Comparison of ENCODE assay signal across 11 cellular contexts in the genomic region with DNA sequence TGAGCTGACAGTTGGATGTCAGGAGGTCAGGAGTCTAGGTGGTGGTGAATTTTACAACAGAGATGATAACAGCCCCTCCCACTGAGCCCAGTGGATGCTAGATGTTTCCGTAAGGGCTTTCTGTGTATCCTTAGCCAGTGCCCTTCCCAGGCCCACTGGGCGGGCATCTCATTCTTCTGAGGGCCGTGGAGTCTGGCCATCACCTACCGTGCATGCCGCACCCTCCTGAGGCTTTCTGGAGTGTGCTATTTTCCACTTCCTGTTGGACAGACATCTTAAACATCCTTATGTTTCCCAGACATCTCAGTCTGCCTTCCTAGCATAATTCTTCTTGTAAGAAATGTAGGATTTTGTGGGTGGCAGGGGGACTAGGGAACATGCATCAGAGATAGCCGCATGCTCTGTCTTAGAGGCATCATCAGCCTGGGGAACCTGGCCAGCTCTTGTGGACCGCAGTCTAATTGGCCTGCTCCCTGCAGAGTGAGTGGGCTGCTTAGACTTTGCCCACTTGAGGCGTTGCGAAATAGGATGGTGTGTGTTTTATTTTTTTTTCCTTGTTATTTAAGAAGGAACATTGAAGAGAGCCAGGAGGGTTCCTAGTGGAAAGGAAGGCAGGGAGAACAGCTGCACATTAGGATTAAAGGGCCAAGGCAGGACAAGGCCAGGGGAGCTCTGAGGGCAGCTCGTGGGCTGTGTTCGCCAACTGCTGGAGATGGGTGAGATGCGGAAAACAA.
A peak's percentile ranks its signal among the peaks of the same experiment; 100 is the strongest.
DNase-seq lines count a peak whose midpoint lies in the region; ATAC-seq and TF ChIP-seq lines count a peak whose summit lies in the region.
"Had no signal": no experiment of that assay in that cellular context is flagged by ENCODE, and none has a peak within 500 bp of the region (broad histone marks: within the 10 kb centered on the region; RNA-seq: fewer than 3 reads in every experiment).

No MANE protein-coding gene starts in this region.

- H3K27me3 Mint-ChIP-seq in activated T-cell treated with anti-CD3 and anti-CD28 coated beads, Interleukin-2, amount 50 U/mL, for 24 hours: no peaks in the 10 kb centered on the region
- H3K27me3 Mint-ChIP-seq: dendritic cell treated with granulocyte-macrophage colony-stimulating factor and Interleukin-4, amounts not matched to agents 40 ng/mL and 50 ng/mL, for 4 days had no signal

- no peaks in the 10 kb centered on the region for H3K36me3 Mint-ChIP-seq in activated T-cell treated with anti-CD3 and anti-CD28 coated beads, Interleukin-2, amount 50 U/mL, for 24 hours (ENCODE audit: low read depth)

- H3K27ac ChIP-seq in thyroid gland: no peak overlapping the region

- peak; percentile 3 for DNase-seq in activated T-cell treated with anti-CD3 and anti-CD28 coated beads, Interleukin-2, amount 50 U/mL, for 1 hour
- no peak for DNase-seq in activated T-cell treated with anti-CD3 and anti-CD28 coated beads, Interleukin-2, amount 50 U/mL, for 24 hours
- DNase-seq in astrocyte of the hippocampus (ENCODE audit: low read depth, low spot score): peak; percentile 64
- DNase-seq in left lobe of liver (ENCODE audit: low spot score): no peak
- peak; percentile 71 to 74 for DNase-seq in thyroid gland
- DNase-seq in middle frontal gyrus (ENCODE audit: extremely low spot score, low spot score): no peak
- no peak for DNase-seq in NCI-H510A treated with DMSO at 0.1 percent for 48 hours (lab: John Stamatoyannopoulos, UW)
- DNase-seq: 8988T, glutamatergic neuron had no signal

- H3K36me3 ChIP-seq in thyroid gland: no peaks in the 10 kb centered on the region

- peaks cover 15 to 21% of the 10 kb centered on the region in 2 donors for H3K4me1 ChIP-seq in thyroid gland

- H3K27ac Mint-ChIP-seq in activated T-cell treated with anti-CD3 and anti-CD28 coated beads, Interleukin-2, amount 50 U/mL, for 24 hours: no peak overlapping the region
- H3K27ac Mint-ChIP-seq: dendritic cell treated with granulocyte-macrophage colony-stimulating factor and Interleukin-4, amounts not matched to agents 40 ng/mL and 50 ng/mL, for 4 days had no signal

- no peak overlapping the region for H3K4me3 Mint-ChIP-seq in activated T-cell treated with anti-CD3 and anti-CD28 coated beads, Interleukin-2, amount 50 U/mL, for 24 hours
- H3K4me3 Mint-ChIP-seq: dendritic cell treated with granulocyte-macrophage colony-stimulating factor and Interleukin-4, amounts not matched to agents 40 ng/mL and 50 ng/mL, for 4 days had no signal

- no peaks in the 10 kb centered on the region for H3K27me3 ChIP-seq in thyroid gland

- WGBS in thyroid gland, 2 donors: 44 to 60% methylated on average over 12 of the region's 12 CpGs

- intact Hi-C loops in thyroid gland (cut with DNase I): no loop called here

- no peak for TF ChIP-seq POLR2A in thyroid gland (IDR thresholded peaks at IDR 0.05)

- peak; percentile 59 for ATAC-seq in left lobe of liver
- ATAC-seq in GM19452 (IDR thresholded peaks at IDR 0.05; ENCODE audit: unreplicated experiment): no peak

- no peaks in the 10 kb centered on the region for H3K9me3 Mint-ChIP-seq in activated T-cell treated with anti-CD3 and anti-CD28 coated beads, Interleukin-2, amount 50 U/mL, for 24 hours
- H3K9me3 Mint-ChIP-seq: dendritic cell treated with granulocyte-macrophage colony-stimulating factor and Interleukin-4, amounts not matched to agents 40 ng/mL and 50 ng/mL, for 4 days had no signal

- peaks cover 5% of the 10 kb centered on the region for H3K4me1 Mint-ChIP-seq in activated T-cell treated with anti-CD3 and anti-CD28 coated beads, Interleukin-2, amount 50 U/mL, for 24 hours (ENCODE audit: low read depth)

- H3K4me3 ChIP-seq in thyroid gland (replicated peaks in 1 of 3): no peak overlapping the region

- no peak for TF ChIP-seq CTCF in thyroid gland (IDR thresholded peaks at IDR 0.05)

- H3K9me3 ChIP-seq in thyroid gland: no peaks in the 10 kb centered on the region

Comparison
In these comparisons a context has a peak if more than half of its experiments do, and no peak if none do; other contexts are left out.
1. DNase-seq: peak in activated T-cell treated with anti-CD3 and anti-CD28 coated beads, Interleukin-2, amount 50 U/mL, for 1 hour (single experiment), astrocyte of the hippocampus (single experiment) and thyroid gland (2 of 2); none in activated T-cell treated with anti-CD3 and anti-CD28 coated beads, Interleukin-2, amount 50 U/mL, for 24 hours (single experiment), left lobe of liver (single experiment), middle frontal gyrus (single experiment) and NCI-H510A treated with DMSO at 0.1 percent for 48 hours (single experiment).